1 cellular context compared by ENCODE assay signal in the genomic region with DNA sequence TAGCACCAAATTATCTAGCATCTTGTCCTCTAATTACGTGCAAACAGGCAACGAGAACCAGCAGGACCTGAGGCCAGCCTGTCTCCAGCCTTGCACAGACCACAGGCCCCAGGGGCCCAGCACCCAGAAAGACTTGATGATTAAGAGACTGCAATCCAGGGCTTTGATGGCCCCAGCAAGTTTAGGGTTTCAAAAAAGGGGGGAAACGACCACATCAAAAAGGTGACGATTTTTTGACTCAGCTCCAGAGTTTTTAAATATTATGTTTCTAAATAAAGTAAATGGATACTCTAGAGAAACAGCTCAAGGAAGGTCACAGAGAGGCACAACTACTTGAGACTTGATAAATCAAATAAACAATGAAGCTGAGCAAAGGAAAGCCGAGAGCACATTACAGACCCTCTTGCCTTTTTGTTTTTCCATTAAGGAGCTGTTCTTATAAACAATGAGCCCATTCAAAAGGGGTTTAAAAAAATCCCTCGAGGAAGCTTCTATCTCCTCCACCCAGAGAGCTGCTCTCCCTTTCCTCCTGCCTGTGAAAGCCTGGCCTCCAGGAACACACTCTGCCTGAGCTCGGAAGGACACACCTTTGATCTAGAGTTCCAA.
TF ChIP-seq lines count a peak whose summit lies in the region.

No MANE protein-coding gene starts in this region.

TF ChIP-seq in GM23338, 12 proteins besides CTCF, POLR2A, EP300 and RAD21 (continued from another document):
- TF ChIP-seq EZH2 (IDR thresholded peaks at IDR 0.05; ENCODE audit: low read depth, unreplicated experiment) (no peak), CREB1 (CRISPR knock-in tag; IDR thresholded peaks at IDR 0.05; ENCODE audit: low read depth) (no peak), NANOG (IDR thresholded peaks at IDR 0.05; ENCODE audit: borderline replicate concordance) (no peak)
